ENCODE assay signal across 24 cellular contexts in the genomic region with DNA sequence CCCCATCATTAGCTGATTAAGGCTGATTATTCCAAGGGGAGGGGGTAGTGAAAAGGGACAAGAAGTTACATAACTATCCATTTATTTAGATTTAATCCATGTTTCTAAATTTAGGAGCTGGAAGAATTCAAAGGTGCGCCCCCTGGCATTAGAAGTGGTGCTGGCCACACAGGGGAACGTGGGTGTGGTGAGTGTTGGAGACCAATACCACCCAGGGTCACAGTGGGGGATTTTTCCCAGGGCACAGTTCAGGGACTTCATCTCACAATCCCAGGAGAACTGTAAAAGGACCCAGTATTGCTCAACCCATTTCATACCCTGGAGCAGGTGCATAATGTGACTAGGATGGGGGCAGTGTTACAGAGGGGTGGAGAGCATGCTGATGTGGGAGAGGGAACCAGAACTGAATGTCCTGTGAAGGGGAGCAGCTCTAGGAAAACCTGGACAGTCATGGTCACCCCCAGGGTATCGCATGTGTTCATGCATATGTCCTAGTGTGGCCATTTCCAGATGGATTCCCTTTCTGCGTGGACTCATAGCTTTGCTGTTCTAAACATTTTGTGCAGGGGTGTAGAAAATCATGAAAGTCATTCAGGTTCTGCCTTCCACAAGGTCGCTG.
DNase-seq lines count a peak whose midpoint lies in the region; ATAC-seq, FAIRE-seq and TF ChIP-seq lines count a peak whose summit lies in the region.
"Had no signal": no experiment of that assay in that cellular context is flagged by ENCODE, and none has a peak within 500 bp of the region (broad histone marks: within the 10 kb centered on the region; RNA-seq: fewer than 3 reads in every experiment).

No MANE protein-coding gene starts in this region.

- no peaks in the 10 kb centered on the region for H3K9me3 Mint-ChIP-seq in astrocyte (ENCODE audit: unreplicated experiment)
- no peaks in the 10 kb centered on the region for H3K9me3 Mint-ChIP-seq in activated T-cell treated with anti-CD3 and anti-CD28 coated beads, Interleukin-2, amount 50 U/mL, for 4 hours
- H3K9me3 Mint-ChIP-seq: memory B cell; naive thymus-derived CD4-positive, alpha-beta T cell had no signal

- peak overlapping the region; percentile 41 for H3K27ac Mint-ChIP-seq in astrocyte (ENCODE audit: unreplicated experiment)
- H3K27ac Mint-ChIP-seq: memory B cell; naive thymus-derived CD4-positive, alpha-beta T cell had no signal

- H3K9me3 ChIP-seq in A549 (no peaks in the 10 kb centered on the region), astrocyte (ENCODE audit: insufficient read depth, low read depth, low read length) (no peaks in the 10 kb centered on the region), mesodermal cell (ENCODE audit: control insufficient read depth, low read length) (no peaks in the 10 kb centered on the region)
- H3K9me3 ChIP-seq: MG63, thoracic aorta, uterus had no signal

- H3K4me1 Mint-ChIP-seq in astrocyte (ENCODE audit: low read depth, unreplicated experiment) = peaks cover 28% of the 10 kb centered on the region
- no peaks in the 10 kb centered on the region for H3K4me1 Mint-ChIP-seq in activated T-cell treated with anti-CD3 and anti-CD28 coated beads, Interleukin-2, amount 50 U/mL, for 4 hours (ENCODE audit: low read depth)

- no peak for TF ChIP-seq RAD21 in A549 (conservative IDR thresholded peaks at IDR 0.05 in 1 of 2, IDR thresholded peaks at IDR 0.05 in 1 of 2)

- no peak overlapping the region for H3K4me3 Mint-ChIP-seq in astrocyte (ENCODE audit: unreplicated experiment)
- H3K4me3 Mint-ChIP-seq in activated T-cell treated with anti-CD3 and anti-CD28 coated beads, Interleukin-2, amount 50 U/mL, for 4 hours = no peak overlapping the region
- H3K4me3 Mint-ChIP-seq: memory B cell; naive thymus-derived CD4-positive, alpha-beta T cell had no signal

- intact Hi-C loops in left colon (cut with DNase I, micrococcal nuclease) = no loop called here

- DNase-seq in A549 (ENCODE audit: low read depth in 1 of 2, low spot score in 1 of 2) = no peak
- no peak for DNase-seq in HFF-Myc (ENCODE audit: extremely low read depth, low read depth)
- DNase-seq in astrocyte (ENCODE audit: low read depth) = no peak
- no peak for DNase-seq in activated T-cell treated with anti-CD3 and anti-CD28 coated beads, Interleukin-2, amount 50 U/mL, for 4 hours
- DNase-seq in left colon = no peak
- DNase-seq: activated naive CD4-positive, alpha-beta T cell treated with anti-CD3 and anti-CD28 coated beads, Interleukin-2, amount 50 U/mL, for 16 hours; KBM-7; naive thymus-derived CD4-positive, alpha-beta T cell; NCI-H1417 treated with DMSO at 0.1 percent for 48 hours; NCI-H526; occipital lobe; retina; stimulated activated naive CD4-positive, alpha-beta T cell treated with Interleukin-2 at 50 U/mL for 16 hours had no signal

- peak overlapping the region; percentile 28; the same call in 2 of the 3 replicates for H3K4me2 ChIP-seq in A549
- H3K4me2 ChIP-seq in astrocyte (ENCODE audit: low read length) = no peak overlapping the region

- peaks cover 9% of the 10 kb centered on the region for H3K27me3 Mint-ChIP-seq in astrocyte (ENCODE audit: low read depth, unreplicated experiment)
- H3K27me3 Mint-ChIP-seq in activated T-cell treated with anti-CD3 and anti-CD28 coated beads, Interleukin-2, amount 50 U/mL, for 4 hours (ENCODE audit: low read depth) = peaks cover 5% of the 10 kb centered on the region

- TF ChIP-seq EP300 in A549 (IDR thresholded peaks at IDR 0.05) = no peak

- no peak for TF ChIP-seq POLR2A in A549 (IDR thresholded peaks at IDR 0.05; ENCODE audit: low read length)

- peaks cover 18% of the 10 kb centered on the region for H3K27me3 ChIP-seq in astrocyte (ENCODE audit: insufficient read depth, low read length)
- H3K27me3 ChIP-seq: cardiac muscle cell, MG63, uterus had no signal

- H3K79me2 ChIP-seq in astrocyte (ENCODE audit: insufficient read depth, low read length) = no peaks in the 10 kb centered on the region

- H2AFZ ChIP-seq in astrocyte (ENCODE audit: low read depth, low read length) = no peak overlapping the region

- H3K36me3 Mint-ChIP-seq in astrocyte (ENCODE audit: low read depth, unreplicated experiment) = no peaks in the 10 kb centered on the region
- H3K36me3 Mint-ChIP-seq in activated T-cell treated with anti-CD3 and anti-CD28 coated beads, Interleukin-2, amount 50 U/mL, for 4 hours (ENCODE audit: insufficient read depth) = no peaks in the 10 kb centered on the region
- H3K36me3 Mint-ChIP-seq: memory B cell; naive thymus-derived CD4-positive, alpha-beta T cell had no signal

- H3K9ac ChIP-seq in astrocyte (ENCODE audit: low read length) = no peak overlapping the region

- 54% methylated on average over 5 of the region's 5 CpGs for WGBS in A549 (ENCODE audit: missing lambda C conversion rate)
- 56 to 100% methylated on average over 1 to 3 of the region's 5 CpGs for WGBS in mesodermal cell (ENCODE audit: insufficient coverage in 2 of 2), 2 experiments

- POLR2A ChIA-PET in A549 (lab: Yijun Ruan, JAX) = no interaction called here

- H4K20me1 ChIP-seq in astrocyte (ENCODE audit: insufficient read depth, low read length) = no peaks in the 10 kb centered on the region

- ATAC-seq in A549 (no peak), HG02623 (IDR thresholded peaks at IDR 0.05; ENCODE audit: unreplicated experiment) (no peak), left colon (no peak), GM21825 (IDR thresholded peaks at IDR 0.05; ENCODE audit: unreplicated experiment) (no peak)
- no peak for ATAC-seq in activated T-cell treated with anti-CD3 and anti-CD28 coated beads, Interleukin-2, amount 50 U/mL, for 4 hours
- ATAC-seq: naive thymus-derived CD4-positive, alpha-beta T cell had no signal

- TF ChIP-seq CTCF in A549 (IDR thresholded peaks at IDR 0.05) (no peak), HFF-Myc (IDR thresholded peaks at IDR 0.05; ENCODE audit: low read depth, low read length, missing control alignments) (peak; percentile 7), astrocyte (IDR thresholded peaks at IDR 0.05; ENCODE audit: insufficient read depth, low read depth, low read length) (no peak)

- CTCF ChIA-PET in A549 (lab: Yijun Ruan, JAX) = interaction anchor here (0.8 to 2.7 kb wide), 9 partner anchors 10 to 259 kb away, joined by 3 to 14 read pairs (median 4); no protein-coding TSS in a partner anchor

- no peak overlapping the region for H3K4me3 ChIP-seq in A549
- no peak overlapping the region for H3K4me3 ChIP-seq in HFF-Myc (replicated peaks; ENCODE audit: low read depth, low read length)
- H3K4me3 ChIP-seq in astrocyte (ENCODE audit: insufficient read depth, low read depth, low read length) = no peak overlapping the region
- H3K4me3 ChIP-seq in mesodermal cell (ENCODE audit: extremely low read depth, insufficient read depth, low read length, poor library complexity, severe bottlenecking) = no peak overlapping the region
- H3K4me3 ChIP-seq: cardiac muscle cell, MG63, thoracic aorta, uterus had no signal

- peaks cover 18% of the 10 kb centered on the region for H3K4me1 ChIP-seq in A549
- H3K4me1 ChIP-seq in astrocyte (ENCODE audit: insufficient read depth, low read length) = peaks cover 11% of the 10 kb centered on the region
- H3K4me1 ChIP-seq in mesodermal cell (ENCODE audit: control insufficient read depth, insufficient read depth, low read length, poor library complexity, severe bottlenecking) = peaks cover 17% of the 10 kb centered on the region
- H3K4me1 ChIP-seq: uterus had no signal

- FAIRE-seq in A549 (lab: Jason Lieb, UNC) = no peak
- FAIRE-seq in astrocyte (lab: Jason Lieb, UNC) = no peak
- FAIRE-seq: endothelial cell of umbilical vein had no signal

- H3K36me3 ChIP-seq in astrocyte (ENCODE audit: insufficient read depth, low read length) = no peaks in the 10 kb centered on the region
- H3K36me3 ChIP-seq in mesodermal cell (ENCODE audit: control insufficient read depth, insufficient read depth, low read length) = no peaks in the 10 kb centered on the region
- H3K36me3 ChIP-seq: cardiac muscle cell, MG63, thoracic aorta, uterus had no signal

- peak overlapping the region in 1 of 2 experiments; percentile 58; a peak in 1 of 6 replicates for H3K27ac ChIP-seq in A549
- no peak overlapping the region for H3K27ac ChIP-seq in astrocyte (ENCODE audit: low read depth, low read length)
- H3K27ac ChIP-seq in mesodermal cell (ENCODE audit: low read depth, low read length, severe bottlenecking) = peak overlapping the region; percentile 89
- H3K27ac ChIP-seq: C4-2B, cardiac muscle cell, thoracic aorta, VCaP had no signal

TF ChIP-seq in A549, 52 proteins besides CTCF, POLR2A, EP300 and RAD21:
- TF ChIP-seq USF2 (IDR thresholded peaks at IDR 0.05) (no peak), CBX8 (IDR thresholded peaks at IDR 0.05) (no peak), GATA3 (IDR thresholded peaks at IDR 0.05; ENCODE audit: borderline replicate concordance) (no peak), BCL3 (IDR thresholded peaks at IDR 0.05) (no peak), EHMT2 (IDR thresholded peaks at IDR 0.05; ENCODE audit: low read depth) (no peak), BHLHE40 (IDR thresholded peaks at IDR 0.05; ENCODE audit: low read depth, low read length) (no peak)
